In the genomic region with DNA sequence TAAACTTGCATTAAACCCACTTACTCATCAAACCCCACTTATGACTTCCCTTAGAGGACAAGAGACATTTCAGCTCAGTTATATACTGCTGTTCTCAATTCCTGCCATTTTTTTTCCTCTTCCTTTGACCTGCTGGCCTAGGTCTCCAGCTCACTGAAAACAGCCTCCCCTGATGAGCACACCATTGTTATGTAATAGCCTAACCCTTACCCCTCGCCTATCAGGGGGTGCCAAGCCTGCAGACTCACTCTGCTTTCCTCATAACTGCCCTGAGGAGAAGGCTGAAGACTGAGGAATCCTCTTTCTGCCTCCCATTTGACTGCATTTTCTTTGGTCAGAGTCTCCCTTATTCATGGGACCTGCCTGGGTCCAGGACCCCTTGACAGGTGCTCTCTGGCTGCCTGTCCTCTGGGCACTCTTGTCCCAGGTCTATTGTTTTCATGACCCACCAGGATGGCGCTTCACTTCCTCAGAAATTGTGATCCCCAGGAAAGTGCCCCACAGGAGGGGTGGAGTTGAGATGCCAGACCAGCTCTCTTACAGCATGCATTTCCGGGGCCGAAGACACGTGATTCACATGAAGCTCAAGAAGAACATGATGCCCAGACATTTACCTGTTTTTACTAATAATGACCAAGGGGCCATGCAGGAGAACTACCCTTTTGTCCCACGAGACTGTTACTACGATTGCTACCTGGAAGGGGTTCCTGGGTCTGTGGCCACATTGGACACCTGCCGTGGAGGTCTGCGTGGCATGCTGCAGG, we compare ENCODE assay signal across 12 cellular contexts. TPM values are rescaled to one million over a fixed set of nuclear protein-coding genes. Genes with fewer than 3 reads are reported as not detected.
DNase-seq lines count a peak whose midpoint lies in the region; ATAC-seq, FAIRE-seq and TF ChIP-seq lines count a peak whose summit lies in the region.
"Not testable (repeated sequence)": the region's sequence is repeated elsewhere in the genome, so short reads cannot be mapped to it uniquely, and the experiment has no call there.
"Had no signal": no experiment of that assay in that cellular context is flagged by ENCODE, and none has a peak within 500 bp of the region (broad histone marks: within the 10 kb centered on the region; RNA-seq: fewer than 3 reads in every experiment).

No MANE protein-coding gene starts in this region.

- not testable (repeated sequence) for H3K9ac ChIP-seq in HUES48 (ENCODE audit: low read depth, low read length); GM12878 (ENCODE audit: control insufficient read depth, insufficient read depth, low read length); endodermal cell (ENCODE audit: extremely low read depth, low read length, poor library complexity, severe bottlenecking)

- ATAC-seq in GM12878 = not testable (repeated sequence)

- RAD21 ChIA-PET in GM12878 (lab: Charles Lee; ENCODE audit: unreplicated experiment) = not testable (repeated sequence)

- FAIRE-seq in GM12892 (lab: Jason Lieb, UNC) (peak; percentile 60), GM12878 (lab: Jason Lieb, UNC) (peak; percentile 88)

- intact Hi-C loops in GM12878 (cut with micrococcal nuclease; ENCODE audit: unreplicated experiment) = not testable (repeated sequence)

- not testable (repeated sequence) for BruUV-seq in GM12878 (replicated peaks; lab: Mats Ljungman, UMichigan)

- CTCF ChIA-PET in GM12878 (lab: Yijun Ruan, JAX) = not testable (repeated sequence)

- H3K4me1 ChIP-seq in HUES48 (ENCODE audit: control insufficient read depth, insufficient read depth, low read length) = peaks cover 10% of the 10 kb centered on the region
- not testable (repeated sequence) for H3K4me1 ChIP-seq in GM12878 (ENCODE audit: control insufficient read depth, insufficient read depth, low read length); endodermal cell (ENCODE audit: control insufficient read depth, insufficient read depth, low read length)

- peaks cover 16% of the 10 kb centered on the region for H3K9me3 Mint-ChIP-seq in endodermal cell

- H3K4me1 Mint-ChIP-seq in endodermal cell = not testable (repeated sequence)

- not testable (repeated sequence) for H2AFZ ChIP-seq in GM12878 (ENCODE audit: control insufficient read depth, low read depth, low read length)

- TF ChIP-seq CTCF in GM12878 (IDR thresholded peaks at IDR 0.05 in 2 of 3, conservative IDR thresholded peaks at IDR 0.05 in 1 of 3; ENCODE audit: control insufficient read depth in 2 of 3, extremely low read depth in 1 of 3, insufficient read depth in 1 of 3, low read depth in 3 of 3, low read length in 3 of 3); endodermal cell (conservative IDR thresholded peaks at IDR 0.05): not testable (repeated sequence)

- TF ChIP-seq POLR2A in GM12892 (IDR thresholded peaks at IDR 0.05; ENCODE audit: low read depth, low read length); GM12878 (IDR thresholded peaks at IDR 0.05; ENCODE audit: low read depth, low read length): not testable (repeated sequence)

- not testable (repeated sequence) for H3K79me2 ChIP-seq in GM12878 (ENCODE audit: control insufficient read depth, insufficient read depth, low read length)

- in situ Hi-C loops in GM12878 (cut with MboI) = not testable (repeated sequence)

- not testable (repeated sequence) for H3K4me3 Mint-ChIP-seq in endodermal cell

- SMC1A ChIA-PET in GM12878 (lab: Charles Lee; ENCODE audit: uncharacterized antibody, unreplicated experiment) = not testable (repeated sequence)

- POLR2A ChIA-PET in GM12878 (lab: Charles Lee) = not testable (repeated sequence)

- not testable (repeated sequence) for H3K27ac Mint-ChIP-seq in endodermal cell

- H3K27me3 Mint-ChIP-seq in endodermal cell (ENCODE audit: insufficient read depth) = not testable (repeated sequence)

- not testable (repeated sequence) for H3K4me2 ChIP-seq in GM12878 (ENCODE audit: control insufficient read depth, insufficient read depth)

- H3K27me3 ChIP-seq in H7 (ENCODE audit: control insufficient read depth, insufficient read depth, low read length); HUES48 (ENCODE audit: control insufficient read depth, insufficient read depth, low read length); GM12878 (replicated peaks in 1 of 2; ENCODE audit: control insufficient read depth in 2 of 2, insufficient read depth in 2 of 2, low read length in 1 of 2); endodermal cell (ENCODE audit: control insufficient read depth, insufficient read depth, low read length, poor library complexity, severe bottlenecking): not testable (repeated sequence)

- TF ChIP-seq RAD21 in GM12878 (IDR thresholded peaks at IDR 0.05; ENCODE audit: insufficient read depth, low read depth, low read length) = not testable (repeated sequence)

- H3K36me3 ChIP-seq in H7 (replicated peaks; ENCODE audit: control insufficient read depth, insufficient read depth, low read length); HUES48 (ENCODE audit: control insufficient read depth, insufficient read depth, low read length); GM12878 (ENCODE audit: control insufficient read depth in 2 of 2, insufficient read depth in 2 of 2, low read length in 1 of 2); endodermal cell (ENCODE audit: control insufficient read depth, insufficient read depth, low read length): not testable (repeated sequence)

- DNase-seq in GM12892 (ENCODE audit: insufficient read length); GM12878 (ENCODE audit: low read depth, low spot score): not testable (repeated sequence)
- peak; percentile 21 for DNase-seq in H7
- DNase-seq in endodermal cell = peak; percentile 44
- peak; percentile 9 for DNase-seq in iPS-NIHi11 (ENCODE audit: low spot score)

- WGBS in GM12878 (ENCODE audit: insufficient coverage, insufficient replicate concordance, low lambda C conversion rate, missing lambda C conversion rate) = 59% methylated on average over 9 of the region's 9 CpGs
- WGBS in endodermal cell (ENCODE audit: insufficient coverage in 1 of 2, insufficient read length in 1 of 2), 2 experiments = 64 to 84% methylated on average over 2 to 9 of the region's 9 CpGs

- H4K20me1 ChIP-seq in GM12878 (ENCODE audit: control insufficient read depth, insufficient read depth) = not testable (repeated sequence)

- not testable (repeated sequence) for H3K4me3 ChIP-seq in H7 (ENCODE audit: insufficient read depth, low read depth, low read length); HUES48 (ENCODE audit: low read depth, low read length); GM12878; endodermal cell (ENCODE audit: low read length)

- H3K9me3 ChIP-seq in HUES48 (ENCODE audit: control insufficient read depth, insufficient read depth, low read length); GM12878 (replicated peaks; ENCODE audit: control insufficient read depth, insufficient read depth, low read length): not testable (repeated sequence)
- peaks cover 10% of the 10 kb centered on the region for H3K9me3 ChIP-seq in endodermal cell (ENCODE audit: control insufficient read depth, low read length)

- TF ChIP-seq EP300 in GM12878 (IDR thresholded peaks at IDR 0.05; ENCODE audit: borderline replicate concordance in 1 of 2, control insufficient read depth in 1 of 2, low read depth in 2 of 2, low read length in 2 of 2) = not testable (repeated sequence)

- not testable (repeated sequence) for H3K36me3 Mint-ChIP-seq in endodermal cell (ENCODE audit: low read depth)

- peak overlapping the region; percentile 66 for H3K27ac ChIP-seq in HUES48 (ENCODE audit: low read depth, low read length)
- not testable (repeated sequence) for H3K27ac ChIP-seq in GM12878 (ENCODE audit: control insufficient read depth, insufficient read depth); endodermal cell (ENCODE audit: low read depth, low read length)

RNA-seq across cellular contexts. Expression of a gene that starts 41.3 kb away (rescaled TPM):
- 5.7 TPM for polyA plus RNA-seq in GM12892 (2012; ENCODE audit: missing spikeins)
- 0.22 and 0.35 TPM in 2 replicates for total RNA-seq in H7 (2014; rRNA removed; shearing (Covaris generic))
- total RNA-seq in GM12878 (2013; cell fraction: nucleolus; rRNA removed) = 8.3 and 9.2 TPM in 2 replicates
- 0.11 and 0.17 TPM in 2 replicates for total RNA-seq in GM12878 (2014; rRNA removed)
- 0.13 and 0.28 TPM in 2 replicates for total RNA-seq in GM12878 (2014; rRNA removed; fragmentation: Illumina TruSeq; extraction: Trizol)
- 0.15 and 0.32 TPM in 2 replicates for total RNA-seq in GM12878 (2021)
- polyA plus RNA-seq in GM12878 (2011; ENCODE audit: low read depth) = 0.59 TPM
- polyA plus RNA-seq in GM12878 (2011; rRNA removed) = 0.16 and 0.17 TPM in 2 replicates
- 0.10 and 0.12 TPM in 2 replicates for polyA plus RNA-seq in GM12878 (2011; cell fraction: cytosol; rRNA removed)
- polyA plus RNA-seq in GM12878 (2011; cell fraction: nucleus; rRNA removed) = 0.25 and 0.30 TPM in 2 replicates
- polyA plus RNA-seq in GM12878 (2012) = 0.47 and 1.2 TPM in 2 replicates
- polyA plus RNA-seq in GM12878 (2014; fragmentation: Illumina TruSeq; extraction: Trizol) = 0.09 and 0.11 TPM in 2 replicates
- polyA plus RNA-seq in GM12878 (2014; fragmentation: Nextera tagmentation; extraction: Ambion mirVana) = under 1 TPM in 1 of 2 experiments, not detected in 1; 0.04 TPM
- 0.09 and 0.15 TPM in 2 replicates for polyA plus RNA-seq in GM12878 (2014; rRNA removed)
- polyA plus RNA-seq in GM12878 (2016; fragmentation: Nextera tagmentation; extraction: Ambion mirVana) = not detected
- 0.41 and 0.51 TPM in 2 replicates for polyA minus RNA-seq in GM12878 (2011; rRNA and poly(A)+ RNA removed)
- polyA minus RNA-seq in GM12878 (2011; cell fraction: cytosol; rRNA and poly(A)+ RNA removed) = not detected in 2 replicates
- polyA minus RNA-seq in GM12878 (2011; cell fraction: nucleus; rRNA and poly(A)+ RNA removed) = 0.10 and 0.48 TPM in 2 replicates
- under 1 TPM in 1 of 2 donors, not detected in 1; 0.09 TPM for total RNA-seq in endodermal cell
- 0.57 TPM for polyA plus RNA-seq in endodermal cell (2013, experiment 1 of 2)
- polyA plus RNA-seq in endodermal cell (2013, experiment 2 of 2) = 0.91 TPM
- total RNA-seq: CD4-positive, alpha-beta T cell; G401; HFFc6 had no signal
- polyA plus RNA-seq: A549; CD14-positive monocyte; CD8-positive, alpha-beta memory T cell had no signal
